ENCODE assay signal across 8 cellular contexts in genomic region chr16:83807710-83808572, GRCh38. TPM values are rescaled to one million over a fixed set of nuclear protein-coding genes. Genes with fewer than 3 reads are reported as not detected.
DNase-seq lines count a peak whose midpoint lies in the region; ATAC-seq and TF ChIP-seq lines count a peak whose summit lies in the region.

Gene HSBP1 (plus strand): TSS chr16:83807978. CDS start chr16:83808077, 99 bp downstream.

- BruUV-seq in OCI-LY7 (replicated peaks; lab: Mats Ljungman, UMichigan), result no TSS peak

- H3K36me3 ChIP-seq in HUES6 (ENCODE audit: control insufficient read depth, insufficient read depth, low read length) (peaks cover 29% of the 10 kb centered on the region), OCI-LY7 (ENCODE audit: insufficient read depth, low read length) (peaks cover 35% of the 10 kb centered on the region)

- peak; percentile 91 for ATAC-seq in GM21447 (IDR thresholded peaks at IDR 0.05; ENCODE audit: unreplicated experiment)

- peak within 1 kb of the TSS; percentile 88 for H2AFZ ChIP-seq in OCI-LY7 (ENCODE audit: low read length)

- H3K9me3 ChIP-seq in HUES6 (ENCODE audit: control insufficient read depth, insufficient read depth, low read depth, low read length), result no peaks in the 10 kb centered on the region
- no peaks in the 10 kb centered on the region for H3K9me3 ChIP-seq in OCI-LY7 (ENCODE audit: low read length)

- TF ChIP-seq CTCF in OCI-LY7 (conservative IDR thresholded peaks at IDR 0.05; ENCODE audit: low read length), result no peak

- H3K9me2 ChIP-seq in OCI-LY7 (ENCODE audit: insufficient read depth, low read length), result no peaks in the 10 kb centered on the region

- POLR2A ChIA-PET in OCI-LY7 (lab: Charles Lee), result interaction anchor here (0.7 to 1.2 kb wide), 3 partner anchors 10 to 21 kb away, joined by 3 read pairs; no protein-coding TSS in a partner anchor

- intact Hi-C loops in OCI-LY7 (cut with micrococcal nuclease; ENCODE audit: unreplicated experiment), result loop anchor here (5.0 to 10.0 kb wide), 2 partner anchors 89 to 207 kb away; partner anchors contain the start of gene MLYCD

- peaks cover 7% of the 10 kb centered on the region; the same call in 1 of the 2 replicates for H4K20me1 ChIP-seq in OCI-LY7 (ENCODE audit: insufficient read depth, low read length)

- H3K79me2 ChIP-seq in OCI-LY7 (ENCODE audit: insufficient read depth, low read depth, low read length), result peaks cover 22% of the 10 kb centered on the region

- H3K27ac ChIP-seq in HUES6 (ENCODE audit: low read depth, low read length) (peak within 1 kb of the TSS; percentile 78; the same call in 1 of the 2 replicates), OCI-LY7 (ENCODE audit: low read depth, low read length, poor library complexity, severe bottlenecking) (peak within 1 kb of the TSS; percentile 14)

- H3K27me3 ChIP-seq in HUES6 (ENCODE audit: control insufficient read depth, insufficient read depth, low read length), result no peaks in the 10 kb centered on the region

- DNase-seq in DMS 273 (lab: John Stamatoyannopoulos, UW; ENCODE audit: unreplicated experiment) (peak; percentile 97), OCI-LY7 (ENCODE audit: low spot score) (peak; percentile 96), epidermal melanocyte (ENCODE audit: insufficient read length, low spot score) (peak; percentile 88), middle frontal gyrus (ENCODE audit: extremely low spot score, low spot score) (peak; percentile 84)
- peak; percentile 96 for DNase-seq in activated CD8-positive, alpha-beta memory T cell treated with anti-CD3 and anti-CD28 coated beads, Interleukin-2, amount 50 U/mL, for 48 hours
- DNase-seq in stimulated activated CD8-positive, alpha-beta memory T cell treated with anti-CD3 and anti-CD28 coated beads, Interleukin-2, amount 100 ng/mL, for 1 hour (ENCODE audit: low read depth in 2 of 2), result peak; percentile 84 to 87

- peak within 1 kb of the TSS; percentile 94 for H3K4me2 ChIP-seq in OCI-LY7 (ENCODE audit: low read length)

- peak within 1 kb of the TSS; percentile 90 for H3K9ac ChIP-seq in HUES6 (ENCODE audit: low read length)

- peak within 1 kb of the TSS; percentile 97 for H3K4me3 ChIP-seq in HUES6 (ENCODE audit: low read depth, low read length)
- H3K4me3 ChIP-seq in OCI-LY7 (ENCODE audit: low read depth, low read length, poor library complexity, severe bottlenecking), result peak within 1 kb of the TSS; percentile 95

- H3K4me1 ChIP-seq in HUES6 (ENCODE audit: control insufficient read depth, insufficient read depth, low read length), result peaks cover 19% of the 10 kb centered on the region
- peaks cover 22% of the 10 kb centered on the region for H3K4me1 ChIP-seq in OCI-LY7 (ENCODE audit: insufficient read depth, low read length, poor library complexity, severe bottlenecking)

- CTCF ChIA-PET in OCI-LY7 (lab: Charles Lee; ENCODE audit: unreplicated experiment), result interaction anchor here (0.6 kb wide), 2 partner anchors 459 to 711 kb away, joined by 3 read pairs; no protein-coding TSS in a partner anchor

RNA-seq across cellular contexts. Expression of gene HSBP1, which starts in this region (rescaled TPM):
- total RNA-seq in OCI-LY7 (2014; rRNA removed; shearing (Covaris generic)), result 131 and 150 TPM in 2 replicates
- total RNA-seq in OCI-LY7 (2022), result 104 and 105 TPM in 2 replicates

Comparison
In these comparisons a context has a peak if more than half of its experiments do, and no peak if none do; other contexts are left out.
1. Peak in every context shown above with its lines: DNase-seq, ATAC-seq, H3K4me3 ChIP-seq and H3K27ac ChIP-seq.